ENCODE assay signal across 14 cellular contexts in the genomic region with DNA sequence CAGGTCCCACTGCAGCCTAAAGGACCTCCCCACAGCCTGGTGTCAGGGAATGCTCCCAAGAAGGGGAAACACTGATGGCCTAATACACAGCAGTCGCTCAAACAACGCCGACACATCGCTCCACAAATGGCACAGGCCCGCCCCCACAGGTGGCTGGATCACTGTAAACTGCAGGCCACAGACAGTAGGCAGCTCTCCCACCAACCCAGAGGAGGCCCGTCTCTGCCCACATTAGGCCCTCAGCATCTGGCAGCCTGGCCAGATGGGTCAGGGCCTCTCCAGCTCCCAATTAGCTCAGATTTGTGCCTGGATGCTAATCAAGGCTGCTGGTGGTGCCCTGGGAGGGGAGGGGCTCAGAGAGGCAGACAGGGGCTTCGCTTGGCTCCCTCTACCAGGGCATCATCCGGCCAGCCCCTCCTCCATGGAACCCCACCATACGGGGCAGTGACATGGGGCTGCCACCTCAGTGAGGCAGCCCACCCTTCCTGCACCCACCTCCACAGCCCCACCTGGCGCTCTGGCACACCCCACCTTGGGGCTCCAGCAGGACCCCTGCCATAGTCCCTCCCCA. TPM values are rescaled to one million over a fixed set of nuclear protein-coding genes. Genes with fewer than 3 reads are reported as not detected.
DNase-seq lines count a peak whose midpoint lies in the region; ATAC-seq and TF ChIP-seq lines count a peak whose summit lies in the region.
"Had no signal": no experiment of that assay in that cellular context is flagged by ENCODE, and none has a peak within 500 bp of the region (broad histone marks: within the 10 kb centered on the region; RNA-seq: fewer than 3 reads in every experiment).

No MANE protein-coding gene starts in this region.

- ATAC-seq in Right ventricle myocardium inferior (no peak), omental fat pad (ENCODE audit: low FRiP score) (no peak), HG02623 (IDR thresholded peaks at IDR 0.05; ENCODE audit: unreplicated experiment) (no peak)
- ATAC-seq: activated T-cell treated with anti-CD3 and anti-CD28 coated beads, Interleukin-2, amount 50 U/mL, for 72 hours had no signal

- DNase-seq in NCI-H524 (lab: John Stamatoyannopoulos, UW), result peak; percentile 93 to 95
- peak; percentile 31 for DNase-seq in Right ventricle myocardium inferior (ENCODE audit: missing footprints)
- peak; percentile 20 for DNase-seq in omental fat pad (ENCODE audit: low spot score)
- DNase-seq in dermis blood vessel endothelial cell, result no peak
- no peak for DNase-seq in foreskin melanocyte
- no peak for DNase-seq in HuH-7.5 (ENCODE audit: low spot score)
- DNase-seq: NCI-H1048; NCI-H526; stimulated activated CD4-positive, alpha-beta T cell treated with anti-CD3 and anti-CD28 coated beads, Interleukin-4, amount 100 ng/mL, for 24 hours; stimulated activated naive CD4-positive, alpha-beta T cell had no signal

- no peak for TF ChIP-seq CTCF in omental fat pad (IDR thresholded peaks at IDR 0.05)

- no peak overlapping the region for H3K4me3 ChIP-seq in BLaER1 treated with 17β-estradiol and CSF1 and Interleukin-3, amounts not matched to agents 10 nM and 100 nM

- H3K36me3 ChIP-seq in BLaER1 treated with 17β-estradiol and CSF1 and Interleukin-3, amounts not matched to agents 10 nM and 100 nM, result no peaks in the 10 kb centered on the region

- peak overlapping the region in 1 of 11 experiments; percentile 10; a peak in 1 of 22 replicates for H3K9ac ChIP-seq in BLaER1 treated with 17β-estradiol and CSF1 and Interleukin-3, amounts not matched to agents 10 nM and 100 nM

- H4K20me1 ChIP-seq in BLaER1 treated with 17β-estradiol and CSF1 and Interleukin-3, amounts not matched to agents 10 nM and 100 nM, result peaks cover 0 to 8% (median 0%) of the 10 kb centered on the region in 11 experiments; a peak in 1 of 22 replicates

- no peaks in the 10 kb centered on the region for H3K27me3 ChIP-seq in BLaER1 treated with 17β-estradiol and CSF1 and Interleukin-3, amounts not matched to agents 10 nM and 100 nM

- intact Hi-C loops in Right ventricle myocardium inferior (cut with DNase I), result no loop called here

- H3K9me3 ChIP-seq in BLaER1 treated with 17β-estradiol and CSF1 and Interleukin-3, amounts not matched to agents 10 nM and 100 nM (replicated peaks in 1 of 11), result no peaks in the 10 kb centered on the region

- peaks cover 34 to 64% (median 54%) of the 10 kb centered on the region in 10 experiments for H3K4me1 ChIP-seq in BLaER1 treated with 17β-estradiol and CSF1 and Interleukin-3, amounts not matched to agents 10 nM and 100 nM

- peak overlapping the region in 3 of 11 experiments; percentile 49 to 70 (median 61); a peak in 5 of 22 replicates for H3K27ac ChIP-seq in BLaER1 treated with 17β-estradiol and CSF1 and Interleukin-3, amounts not matched to agents 10 nM and 100 nM

- peak overlapping the region in 10 of 11 experiments; percentile 12 to 81 (median 70); a peak in 16 of 22 replicates for H3K4me2 ChIP-seq in BLaER1 treated with 17β-estradiol and CSF1 and Interleukin-3, amounts not matched to agents 10 nM and 100 nM

RNA-seq across cellular contexts. Expression of a gene that starts 42.7 kb away (rescaled TPM):
- total RNA-seq in Right ventricle myocardium inferior (95.4 TPM), omental fat pad (under 1 TPM in 1 of 4 donors, not detected in 3; 0.48 TPM), dermis blood vessel endothelial cell (0.09 and 0.17 TPM in 2 replicates)
- total RNA-seq: bronchial epithelial cell had no signal

Comparison
In these comparisons a context has a peak if more than half of its experiments do, and no peak if none do; other contexts are left out.
1. DNase-seq: peak in NCI-H524 (2 of 2), Right ventricle myocardium inferior (single experiment) and omental fat pad (single experiment); none in dermis blood vessel endothelial cell (single experiment), foreskin melanocyte (single experiment) and HuH-7.5 (single experiment).
2. RNA of a gene that starts 42.7 kb away (total RNA-seq): 95.4 TPM in Right ventricle myocardium inferior (single experiment); 0.48 TPM in omental fat pad and 0.09 to 0.17 TPM in dermis blood vessel endothelial cell; every median in the first group is over 10 times any median in the second.